22 cellular contexts compared by ENCODE assay signal in the genomic region with DNA sequence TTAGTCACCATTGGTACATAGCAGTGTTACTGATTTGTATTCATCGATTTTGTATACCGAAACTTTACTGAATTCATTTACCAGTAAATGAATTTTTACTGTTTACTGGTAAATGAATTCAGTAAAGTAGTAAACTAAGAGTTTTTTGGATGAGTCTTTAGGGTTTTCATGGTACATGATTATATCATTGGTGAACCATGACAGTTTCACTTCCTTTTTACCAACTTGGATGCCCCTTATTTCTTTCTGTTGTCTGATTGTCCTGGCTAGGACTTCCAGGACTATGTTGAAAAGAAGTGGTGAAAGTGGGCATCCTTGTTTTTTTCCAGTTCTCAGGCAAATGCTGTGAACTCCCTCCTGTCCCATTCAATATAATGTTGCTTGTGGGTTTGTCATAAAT.
DNase-seq lines count a peak whose midpoint lies in the region; ATAC-seq, FAIRE-seq and TF ChIP-seq lines count a peak whose summit lies in the region.
"Had no signal": no experiment of that assay in that cellular context is flagged by ENCODE, and none has a peak within 500 bp of the region (broad histone marks: within the 10 kb centered on the region; RNA-seq: fewer than 3 reads in every experiment).

No MANE protein-coding gene starts in this region.

- WGBS in esophagus squamous epithelium, 2 donors: 79 to 96% methylated on average over 2 of the region's 2 CpGs

- intact Hi-C loops in esophagus squamous epithelium (cut with DNase I): no loop called here

- DNase-seq in frontal cortex (ENCODE audit: low spot score in 2 of 2) (no peak), NCI-H748 treated with DMSO at 0.1 percent for 48 hours (lab: John Stamatoyannopoulos, UW) (no peak), chondrocyte (ENCODE audit: low spot score) (no peak), esophagus squamous epithelium (lab: John Stamatoyannopoulos, UW) (no peak)
- DNase-seq: Calu3; CD8-positive, alpha-beta T cell; GF-D8; H7; HFFc6; IMR-90; NCI-H1417; NCI-H187; NCI-H2227 treated with DMSO at 0.1 percent for 48 hours; NCI-H524; T-helper 2 cell had no signal

- H3K9me3 ChIP-seq in BLaER1 (peaks cover 8% of the 10 kb centered on the region; the same call in 1 of the 2 replicates), esophagus squamous epithelium (no peaks in the 10 kb centered on the region)

- no peaks in the 10 kb centered on the region for H3K27me3 Mint-ChIP-seq in chondrocyte (ENCODE audit: low read depth)

- H3K27ac Mint-ChIP-seq in chondrocyte (ENCODE audit: unreplicated experiment): no peak overlapping the region
- H3K27ac Mint-ChIP-seq: CD8-positive, alpha-beta T cell; HFFc6 had no signal

- H3K9ac ChIP-seq in BLaER1: no peak overlapping the region

- no peaks in the 10 kb centered on the region for H3K36me3 Mint-ChIP-seq in chondrocyte (ENCODE audit: low read depth)
- H3K36me3 Mint-ChIP-seq: CD8-positive, alpha-beta T cell had no signal

- no peaks in the 10 kb centered on the region for H3K4me1 Mint-ChIP-seq in chondrocyte (ENCODE audit: low read depth)

- H3K4me2 ChIP-seq in BLaER1: peak overlapping the region; percentile 42

- H4K20me1 ChIP-seq in BLaER1: no peaks in the 10 kb centered on the region

- H3K4me3 ChIP-seq in BLaER1 (no peak overlapping the region), esophagus squamous epithelium (no peak overlapping the region)

- no peak overlapping the region for H3K4me3 Mint-ChIP-seq in chondrocyte (ENCODE audit: unreplicated experiment)
- H3K4me3 Mint-ChIP-seq: CD8-positive, alpha-beta T cell; HFFc6 had no signal

- H3K9me3 Mint-ChIP-seq in chondrocyte (ENCODE audit: low read depth): peaks cover 11% of the 10 kb centered on the region

- H3K4me1 ChIP-seq in BLaER1 (peaks cover 9% of the 10 kb centered on the region), esophagus squamous epithelium (no peaks in the 10 kb centered on the region)

- FAIRE-seq in frontal cortex (lab: Jason Lieb, UNC): no peak
- FAIRE-seq: A204.1, HTR-8/SVneo had no signal

- H3K36me3 ChIP-seq in BLaER1 (no peaks in the 10 kb centered on the region), esophagus squamous epithelium (no peaks in the 10 kb centered on the region)

- no peak for TF ChIP-seq CTCF in chondrocyte (IDR thresholded peaks at IDR 0.05)
- no peak for TF ChIP-seq CTCF in esophagus squamous epithelium (IDR thresholded peaks at IDR 0.05)

- TF ChIP-seq POLR2A in esophagus squamous epithelium (IDR thresholded peaks at IDR 0.05): no peak

- ATAC-seq in GM18519 (IDR thresholded peaks at IDR 0.05; ENCODE audit: low FRiP score, unreplicated experiment): peak; percentile 66
- peak; percentile 80 for ATAC-seq in GM21786 (IDR thresholded peaks at IDR 0.05; ENCODE audit: unreplicated experiment)
- ATAC-seq in HG03521 (IDR thresholded peaks at IDR 0.05; ENCODE audit: unreplicated experiment): peak; percentile 40
- ATAC-seq: CD8-positive, alpha-beta T cell; Panc1 had no signal

- no peak overlapping the region for H3K27ac ChIP-seq in BLaER1
- no peak overlapping the region for H3K27ac ChIP-seq in esophagus squamous epithelium

- no peaks in the 10 kb centered on the region for H3K27me3 ChIP-seq in BLaER1
- H3K27me3 ChIP-seq in esophagus squamous epithelium: no peaks in the 10 kb centered on the region
